1 cellular context compared by ENCODE assay signal in genomic region chr19:35559281-35559659, GRCh38.
TF ChIP-seq lines count a peak whose summit lies in the region.

No MANE protein-coding gene starts in this region.

TF ChIP-seq in HepG2, 621 proteins besides CTCF, POLR2A, EP300 and RAD21:
- no peak for TF ChIP-seq NR0B2 (CRISPR knock-in tag; IDR thresholded peaks at IDR 0.05)
- no peak for TF ChIP-seq PAX8 (CRISPR knock-in tag; IDR thresholded peaks at IDR 0.05; ENCODE audit: borderline replicate concordance)
- no peak for TF ChIP-seq ZNF780A (CRISPR knock-in tag; IDR thresholded peaks at IDR 0.05)
- TF ChIP-seq ZFP90 (CRISPR knock-in tag; IDR thresholded peaks at IDR 0.05; ENCODE audit: borderline replicate concordance): no peak
- TF ChIP-seq ATAD3A (CRISPR knock-in tag; IDR thresholded peaks at IDR 0.05): no peak
- no peak for TF ChIP-seq ZBTB7B (CRISPR knock-in tag; IDR thresholded peaks at IDR 0.05)
- no peak for TF ChIP-seq FOXO4 (CRISPR knock-in tag; conservative IDR thresholded peaks at IDR 0.05)
- no peak for TF ChIP-seq BHLHE40 (IDR thresholded peaks at IDR 0.05; ENCODE audit: low read length)
- no peak for TF ChIP-seq SATB2 (CRISPR knock-in tag; IDR thresholded peaks at IDR 0.05)
- no peak for TF ChIP-seq SSRP1 (CRISPR knock-in tag; IDR thresholded peaks at IDR 0.05)
- no peak for TF ChIP-seq ZNF749 (CRISPR knock-in tag; IDR thresholded peaks at IDR 0.05; ENCODE audit: borderline replicate concordance)
- no peak for TF ChIP-seq ZNF569 (CRISPR knock-in tag; IDR thresholded peaks at IDR 0.05; ENCODE audit: borderline replicate concordance)
- no peak for TF ChIP-seq RBAK (CRISPR knock-in tag; IDR thresholded peaks at IDR 0.05)
- TF ChIP-seq ZNF276 (CRISPR knock-in tag; IDR thresholded peaks at IDR 0.05; ENCODE audit: low read depth): no peak
- no peak for TF ChIP-seq MAFG (CRISPR knock-in tag; IDR thresholded peaks at IDR 0.05)
